In genomic region chr5:129061849-129062248, GRCh38 we compare ENCODE assay signal across 8 cellular contexts.
"Had no signal": no experiment of that assay in that cellular context is flagged by ENCODE, and none has a peak within 500 bp of the region (broad histone marks: within the 10 kb centered on the region; RNA-seq: fewer than 3 reads in every experiment).

No MANE protein-coding gene starts in this region.

- DNase-seq: GM23248, H9, HCEC 1CT, KBM-7 had no signal

- H3K4me3 ChIP-seq: GM23248 had no signal

- H3K27ac ChIP-seq: GM23248, KMS-11 had no signal

- H3K9ac ChIP-seq: GM23248, KMS-11 had no signal

- H3K4me2 ChIP-seq: KMS-11 had no signal

- H2AFZ ChIP-seq: GM23248 had no signal

- FAIRE-seq: H1, H54, HTR-8/SVneo had no signal
